Comparison of ENCODE assay signal across 14 cellular contexts in the genomic region with DNA sequence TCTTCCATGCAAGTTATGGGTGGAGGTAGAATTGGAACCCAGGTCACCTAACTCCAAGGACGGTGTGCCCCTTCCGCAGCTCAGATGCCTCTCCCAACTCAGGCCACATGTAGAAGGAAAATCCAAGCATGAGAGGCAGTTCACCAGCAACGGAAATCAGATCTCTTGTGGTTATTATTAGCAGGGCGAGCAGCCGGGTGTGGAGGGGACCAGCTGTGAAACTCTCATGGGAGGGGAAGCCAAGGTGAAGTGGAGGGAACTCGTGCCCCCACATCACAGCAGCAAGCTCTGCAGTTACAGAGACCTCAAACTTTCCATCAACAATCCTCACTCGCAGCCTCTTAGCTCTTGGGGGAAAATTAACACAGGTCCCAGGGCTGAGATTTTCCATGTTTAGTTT.
"Had no signal": no experiment of that assay in that cellular context is flagged by ENCODE, and none has a peak within 500 bp of the region (broad histone marks: within the 10 kb centered on the region; RNA-seq: fewer than 3 reads in every experiment).

No MANE protein-coding gene starts in this region.

- ATAC-seq: activated T-helper 17 cell treated with anti-CD3 and anti-CD28 coated beads, Interleukin-2, amount 50 U/mL, for 72 hours; body of pancreas; left ventricle myocardium superior had no signal

- H3K27ac Mint-ChIP-seq: activated CD4-positive, alpha-beta memory T cell treated with anti-CD3 and anti-CD28 coated beads, Interleukin-2, amount 10 ng/mL, durations not matched to agents 7 days and 5 days; activated naive CD8-positive, alpha-beta T cell treated with anti-CD3 and anti-CD28 coated beads, Interleukin-2, amount 10 ng/mL, durations not matched to agents 7 days and 5 days; activated T-helper 17 cell treated with anti-CD3 and anti-CD28 coated beads, Interleukin-2, amount 50 U/mL, for 72 hours; memory B cell had no signal

- H3K4me3 ChIP-seq: body of pancreas, thyroid gland had no signal

- H3K4me1 Mint-ChIP-seq: activated CD4-positive, alpha-beta memory T cell treated with anti-CD3 and anti-CD28 coated beads, Interleukin-2, amount 10 ng/mL, durations not matched to agents 7 days and 5 days; activated naive CD8-positive, alpha-beta T cell treated with anti-CD3 and anti-CD28 coated beads, Interleukin-2, amount 10 ng/mL, durations not matched to agents 7 days and 5 days had no signal

- H3K9me3 Mint-ChIP-seq: activated CD4-positive, alpha-beta memory T cell treated with anti-CD3 and anti-CD28 coated beads, Interleukin-2, amount 10 ng/mL, durations not matched to agents 7 days and 5 days; activated naive CD8-positive, alpha-beta T cell treated with anti-CD3 and anti-CD28 coated beads, Interleukin-2, amount 10 ng/mL, durations not matched to agents 7 days and 5 days; activated T-helper 17 cell treated with anti-CD3 and anti-CD28 coated beads, Interleukin-2, amount 50 U/mL, for 72 hours had no signal

- H3K9me3 ChIP-seq: body of pancreas, thyroid gland had no signal

- H3K27me3 ChIP-seq: body of pancreas, thyroid gland had no signal

- H3K27ac ChIP-seq: body of pancreas, thyroid gland had no signal

- H3K36me3 Mint-ChIP-seq: activated naive CD8-positive, alpha-beta T cell treated with anti-CD3 and anti-CD28 coated beads, Interleukin-2, amount 10 ng/mL, durations not matched to agents 7 days and 5 days; memory B cell had no signal

- H3K4me3 Mint-ChIP-seq: activated CD4-positive, alpha-beta memory T cell treated with anti-CD3 and anti-CD28 coated beads, Interleukin-2, amount 10 ng/mL, durations not matched to agents 7 days and 5 days; activated naive CD8-positive, alpha-beta T cell treated with anti-CD3 and anti-CD28 coated beads, Interleukin-2, amount 10 ng/mL, durations not matched to agents 7 days and 5 days; activated T-helper 17 cell treated with anti-CD3 and anti-CD28 coated beads, Interleukin-2, amount 50 U/mL, for 72 hours; memory B cell had no signal

- DNase-seq: activated CD4-positive, alpha-beta memory T cell treated with anti-CD3 and anti-CD28 coated beads, Interleukin-2, amount 10 ng/mL, durations not matched to agents 7 days and 5 days; activated naive CD4-positive, alpha-beta T cell treated with Interleukin-2 at 50 U/mL for 16 hours; activated naive CD8-positive, alpha-beta T cell treated with anti-CD3 and anti-CD28 coated beads, Interleukin-2, amount 10 ng/mL, durations not matched to agents 7 days and 5 days; activated T-cell treated with anti-CD3 and anti-CD28 coated beads, Interleukin-2, amount 50 U/mL, for 1 hour; amygdala; body of pancreas; left ventricle myocardium superior; stimulated activated CD4-positive, alpha-beta T cell treated with anti-CD3 and anti-CD28 coated beads, Interleukin-12 subunit alpha, Interleukin-12 subunit beta, amount 100 ng/mL, for 4 hours; stimulated activated CD4-positive, alpha-beta T cell treated with anti-CD3 and anti-CD28 coated beads, Interleukin-1b, Interleukin-23, amount 100 ng/mL, for 48 hours; stimulated activated CD8-positive, alpha-beta memory T cell treated with anti-CD3 and anti-CD28 coated beads, Interleukin-4, amount 100 ng/mL, for 48 hours; stimulated activated naive CD4-positive, alpha-beta T cell treated with Interleukin-2 at 50 U/mL for 16 hours; thyroid gland had no signal

- H3K4me1 ChIP-seq: body of pancreas, thyroid gland had no signal

- H3K36me3 ChIP-seq: thyroid gland had no signal
